Comparison of ENCODE assay signal across 24 cellular contexts in genomic region chr22:41157083-41157482, GRCh38.
"Had no signal": no experiment of that assay in that cellular context is flagged by ENCODE, and none has a peak within 500 bp of the region (broad histone marks: within the 10 kb centered on the region; RNA-seq: fewer than 3 reads in every experiment).

No MANE protein-coding gene starts in this region.

- H3K27me3 ChIP-seq: MG63 had no signal

- H3K9me3 Mint-ChIP-seq: activated naive CD4-positive, alpha-beta T cell treated with anti-CD3 and anti-CD28 coated beads, Interleukin-2, amount 50 U/mL, for 72 hours; activated T-cell treated with anti-CD3 and anti-CD28 coated beads, Interleukin-2, amount 50 U/mL, for 72 hours; WTC11 had no signal

- ATAC-seq: activated naive CD4-positive, alpha-beta T cell treated with anti-CD3 and anti-CD28 coated beads, Interleukin-2, amount 50 U/mL, for 72 hours; activated T-cell treated with anti-CD3 and anti-CD28 coated beads, Interleukin-2, amount 50 U/mL, for 72 hours; Panc1; T-helper 17 cell; WTC11 had no signal

- H3K27ac ChIP-seq: RWPE1 had no signal

- DNase-seq: activated CD4-positive, alpha-beta T cell treated with anti-CD3 and anti-CD28 coated beads for 48 hours; activated CD4-positive, alpha-beta T cell treated with anti-CD3 and anti-CD28 coated beads, Interleukin-2, amount 50 U/mL, for 4 hours; activated CD4-positive, CD25-positive, alpha-beta regulatory T cell treated with anti-CD3 and anti-CD28 coated beads, Interleukin-2, amount 50 U/mL, for 72 hours; activated CD8-positive, alpha-beta memory T cell treated with anti-CD3 and anti-CD28 coated beads for 24 hours; activated T-cell treated with anti-CD3 and anti-CD28 coated beads, Interleukin-2, amount 50 U/mL, for 72 hours; MG63; MV-4-11; NCI-H1092 treated with DMSO at 0.1 percent for 48 hours; NCI-H1417 treated with DMSO at 0.1 percent for 48 hours; NCI-H1694; NCI-H2029; NCI-H2107; NCI-H2171 treated with DMSO at 0.1 percent for 48 hours; NCI-H226; NCI-H69; NK-92 treated with Interleukin-12 subunit alpha and Interleukin-12 subunit beta, amount 100 ng/mL, for 24 hours; OCI-M1; SHP77 treated with DMSO at 0.1 percent for 48 hours; T-helper 17 cell; T-helper 9 cell had no signal

- H3K27ac Mint-ChIP-seq: activated T-cell treated with anti-CD3 and anti-CD28 coated beads, Interleukin-2, amount 50 U/mL, for 72 hours; T-helper 17 cell; WTC11 had no signal

- H3K27me3 Mint-ChIP-seq: T-helper 17 cell had no signal

- H3K4me1 Mint-ChIP-seq: WTC11 had no signal

- H3K9me3 ChIP-seq: MG63 had no signal

- H3K4me3 ChIP-seq: MG63 had no signal

- H3K4me3 Mint-ChIP-seq: activated T-cell treated with anti-CD3 and anti-CD28 coated beads, Interleukin-2, amount 50 U/mL, for 72 hours; T-helper 17 cell; WTC11 had no signal
